In genomic region chr10:103786020-103786419, GRCh38 we compare ENCODE assay signal across 28 cellular contexts.
DNase-seq lines count a peak whose midpoint lies in the region; ATAC-seq and TF ChIP-seq lines count a peak whose summit lies in the region.
"Had no signal": no experiment of that assay in that cellular context is flagged by ENCODE, and none has a peak within 500 bp of the region (broad histone marks: within the 10 kb centered on the region; RNA-seq: fewer than 3 reads in every experiment).

No MANE protein-coding gene starts in this region.

- TF ChIP-seq CTCF in WERI-Rb-1 (IDR thresholded peaks at IDR 0.05; ENCODE audit: low read depth, low read length), result peak; percentile 18; the same call in 1 of the 2 replicates
- no peak for TF ChIP-seq CTCF in gastroesophageal sphincter (IDR thresholded peaks at IDR 0.05)

- H3K27me3 ChIP-seq in WERI-Rb-1 (ENCODE audit: insufficient read depth, low read depth, severe bottlenecking) (no peaks in the 10 kb centered on the region), esophagus (ENCODE audit: control insufficient read depth in 1 of 2, insufficient read depth in 2 of 2, low read length in 2 of 2) (no peaks in the 10 kb centered on the region), gastroesophageal sphincter (no peaks in the 10 kb centered on the region)
- H3K27me3 ChIP-seq: BE2C had no signal

- DNase-seq in DMS53 (lab: John Stamatoyannopoulos, UW) (peak; percentile 18), DMS53 treated with DMSO at 0.1 percent for 48 hours (lab: John Stamatoyannopoulos, UW; ENCODE audit: unreplicated experiment) (no peak), WERI-Rb-1 (peak; percentile 41), retina (peak; percentile 37), NCI-H345 treated with DMSO at 0.1 percent for 48 hours (lab: John Stamatoyannopoulos, UW; ENCODE audit: unreplicated experiment) (no peak), HEK293T (ENCODE audit: extremely low spot score) (no peak)
- DNase-seq: 8988T; ACHN; BE2C; CD4-positive, CD25-positive, alpha-beta regulatory T cell; DND-41; H9; HFFc6; Kasumi-1; MV-4-11; NCI-H1105 treated with DMSO at 0.1 percent for 48 hours; NCI-H146; NCI-H1930; NCI-H2107; NCI-H446; NCI-H524 treated with DMSO at 0.1 percent for 48 hours; NCI-H774; PC-3; Right ventricle myocardium superior; T-cell had no signal

- H3K9me3 ChIP-seq in WERI-Rb-1 (ENCODE audit: severe bottlenecking) (no peaks in the 10 kb centered on the region), esophagus (ENCODE audit: control insufficient read depth in 2 of 2, insufficient read depth in 1 of 2, low read depth in 1 of 2, low read length in 1 of 2) (no peaks in the 10 kb centered on the region), gastroesophageal sphincter (no peaks in the 10 kb centered on the region)
- H3K9me3 ChIP-seq: BE2C had no signal

- ATAC-seq in gastroesophageal sphincter, result no peak
- ATAC-seq: GM23338, PC-3, T-cell had no signal

- no peak for TF ChIP-seq POLR2A in gastroesophageal sphincter (IDR thresholded peaks at IDR 0.05)

- H3K4me3 ChIP-seq in WERI-Rb-1 (ENCODE audit: low read depth, low read length) (no peak overlapping the region), esophagus (ENCODE audit: low read depth in 1 of 2, low read length in 2 of 2) (peak overlapping the region in 1 of 2 donors; percentile 18), gastroesophageal sphincter (no peak overlapping the region)
- H3K4me3 ChIP-seq: GM23338 had no signal

- H3K4me1 ChIP-seq in esophagus (ENCODE audit: control insufficient read depth in 2 of 2, insufficient read depth in 2 of 2, low read length in 1 of 2) (peaks cover 9 to 48% of the 10 kb centered on the region in 2 donors), gastroesophageal sphincter (peaks cover 3 to 42% (median 20%) of the 10 kb centered on the region in 3 donors)
- H3K4me1 ChIP-seq: BE2C had no signal

- CTCF ChIA-PET in HEK293T (lab: Yijun Ruan, JAX), result no interaction called here

- 47 to 62% methylated on average over 4 of the region's 4 CpGs for WGBS in esophagus, 2 donors
- WGBS in gastroesophageal sphincter (ENCODE audit: low coverage in 1 of 2), 2 donors, result 21 to 68% methylated on average over 3 to 4 of the region's 4 CpGs

- H3K36me3 ChIP-seq in WERI-Rb-1, result no peaks in the 10 kb centered on the region; the same call in 1 of the 2 replicates
- H3K36me3 ChIP-seq in esophagus (ENCODE audit: control insufficient read depth in 2 of 2, insufficient read depth in 2 of 2, low read length in 1 of 2), result no peaks in the 10 kb centered on the region
- H3K36me3 ChIP-seq in gastroesophageal sphincter, result peaks cover 0 to under 1% of the 10 kb centered on the region in 2 donors

- H3K27ac ChIP-seq in WERI-Rb-1 (no peak overlapping the region), esophagus (ENCODE audit: low read depth in 2 of 2, low read length in 1 of 2) (peak overlapping the region; percentile 77 to 98), gastroesophageal sphincter (no peak overlapping the region)

- POLR2A ChIA-PET in HEK293T (lab: Yijun Ruan, JAX), result no interaction called here

- TF ChIP-seq EP300 in gastroesophageal sphincter (IDR thresholded peaks at IDR 0.05), result no peak

TF ChIP-seq in HEK293T, 16 proteins besides CTCF, POLR2A, EP300 and RAD21:
- TF ChIP-seq FOXA1 (IDR thresholded peaks at IDR 0.05) (no peak), CTBP1 (IDR thresholded peaks at IDR 0.05; ENCODE audit: borderline replicate concordance) (no peak), BHLHE40 (IDR thresholded peaks at IDR 0.05; ENCODE audit: borderline replicate concordance) (no peak), FOXM1 (IDR thresholded peaks at IDR 0.05; ENCODE audit: borderline replicate concordance) (no peak), LEF1 (IDR thresholded peaks at IDR 0.05; ENCODE audit: borderline replicate concordance) (no peak), TARDBP (IDR thresholded peaks at IDR 0.05) (no peak), L3MBTL2 (conservative IDR thresholded peaks at IDR 0.05) (no peak), SUZ12 (IDR thresholded peaks at IDR 0.05) (no peak), PKNOX1 (IDR thresholded peaks at IDR 0.05) (no peak), NFRKB (IDR thresholded peaks at IDR 0.05) (no peak), SP1 (IDR thresholded peaks at IDR 0.05) (no peak), ARNT (IDR thresholded peaks at IDR 0.05) (no peak), ZNF384 (IDR thresholded peaks at IDR 0.05) (no peak)

Comparison
In these comparisons a context has a peak if more than half of its experiments do, and no peak if none do; other contexts are left out.
1. DNase-seq: peak in DMS53 (single experiment), WERI-Rb-1 (single experiment) and retina (single experiment); none in DMS53 treated with DMSO at 0.1 percent for 48 hours (single experiment), NCI-H345 treated with DMSO at 0.1 percent for 48 hours (single experiment) and HEK293T (single experiment).
2. H3K27ac ChIP-seq: peak in esophagus (2 of 2); none in WERI-Rb-1 (single experiment) and gastroesophageal sphincter (0 of 4).